Comparison of ENCODE assay signal across 9 cellular contexts in genomic region chr18:55322176-55322735, GRCh38.
DNase-seq lines count a peak whose midpoint lies in the region; ATAC-seq and TF ChIP-seq lines count a peak whose summit lies in the region.
"Had no signal": no experiment of that assay in that cellular context is flagged by ENCODE, and none has a peak within 500 bp of the region (broad histone marks: within the 10 kb centered on the region; RNA-seq: fewer than 3 reads in every experiment).

No MANE protein-coding gene starts in this region.

- DNase-seq in AG09309 (ENCODE audit: low read depth) (peak; percentile 90), NCI-H2081 (lab: John Stamatoyannopoulos, UW) (peak; percentile 82 to 89), globus pallidus (ENCODE audit: low spot score) (peak; percentile 96), neural progenitor cell (ENCODE audit: low spot score) (peak; percentile 86), activated gamma-delta T cell treated with Interleukin-2 at 50 U/mL for 16 hours (no peak)
- no peak for DNase-seq in activated T-helper 1 cell treated with anti-CD3 and anti-CD28 coated beads, Interleukin-12 subunit alpha, Interleukin-12 subunit beta, Interleukin-2, Interleukin-4 antibody, amounts not matched to agents 30 ng/mL and 10 ng/mL and 1 ng/mL, durations not matched to agents 14 hours and 24 hours and 36 hours (ENCODE audit: low spot score)

- H3K36me3 Mint-ChIP-seq in activated T-helper 1 cell treated with anti-CD3 and anti-CD28 coated beads, Interleukin-12 subunit alpha, Interleukin-12 subunit beta, Interleukin-2, Interleukin-4 antibody, amounts not matched to agents 30 ng/mL and 10 ng/mL and 1 ng/mL, durations not matched to agents 14 hours and 24 hours and 36 hours (ENCODE audit: low read depth): no peaks in the 10 kb centered on the region
- H3K36me3 Mint-ChIP-seq in neural progenitor cell: no peaks in the 10 kb centered on the region

- no peaks in the 10 kb centered on the region for H3K9me3 ChIP-seq in neural progenitor cell (ENCODE audit: low read depth)

- H3K27ac Mint-ChIP-seq in activated T-helper 1 cell treated with anti-CD3 and anti-CD28 coated beads, Interleukin-12 subunit alpha, Interleukin-12 subunit beta, Interleukin-2, Interleukin-4 antibody, amounts not matched to agents 30 ng/mL and 10 ng/mL and 1 ng/mL, durations not matched to agents 14 hours and 24 hours and 36 hours: no peak overlapping the region
- H3K27ac Mint-ChIP-seq in neural progenitor cell: no peak overlapping the region

- H3K4me1 ChIP-seq in neural progenitor cell: peaks cover 40% of the 10 kb centered on the region

- peaks cover 56% of the 10 kb centered on the region for H3K79me2 ChIP-seq in neural progenitor cell (ENCODE audit: low read depth)

- TF ChIP-seq CTCF in AG09309 (IDR thresholded peaks at IDR 0.05; ENCODE audit: control insufficient read depth, insufficient read depth, low read depth, low read length, missing control alignments): no peak
- TF ChIP-seq CTCF in neural progenitor cell (IDR thresholded peaks at IDR 0.05): peak; percentile 29

- H3K4me3 ChIP-seq in AG09309 (ENCODE audit: control insufficient read depth, low read depth, low read length) (peak overlapping the region; percentile 55), neural progenitor cell (peak overlapping the region; percentile 58)

- peaks cover 32% of the 10 kb centered on the region for H3K27me3 Mint-ChIP-seq in activated T-helper 1 cell treated with anti-CD3 and anti-CD28 coated beads, Interleukin-12 subunit alpha, Interleukin-12 subunit beta, Interleukin-2, Interleukin-4 antibody, amounts not matched to agents 30 ng/mL and 10 ng/mL and 1 ng/mL, durations not matched to agents 14 hours and 24 hours and 36 hours (ENCODE audit: insufficient read depth)
- H3K27me3 Mint-ChIP-seq in neural progenitor cell (ENCODE audit: insufficient read depth, low read depth): peaks cover 3% of the 10 kb centered on the region

- H3K9ac ChIP-seq in neural progenitor cell: no peak overlapping the region

- peak overlapping the region; percentile 75 for H3K4me3 Mint-ChIP-seq in activated T-helper 1 cell treated with anti-CD3 and anti-CD28 coated beads, Interleukin-12 subunit alpha, Interleukin-12 subunit beta, Interleukin-2, Interleukin-4 antibody, amounts not matched to agents 30 ng/mL and 10 ng/mL and 1 ng/mL, durations not matched to agents 14 hours and 24 hours and 36 hours
- peak overlapping the region; percentile 91 for H3K4me3 Mint-ChIP-seq in neural progenitor cell

- H4K20me1 ChIP-seq in neural progenitor cell (ENCODE audit: low read depth): peaks cover 98% of the 10 kb centered on the region

- H3K9me3 Mint-ChIP-seq in activated T-helper 1 cell treated with anti-CD3 and anti-CD28 coated beads, Interleukin-12 subunit alpha, Interleukin-12 subunit beta, Interleukin-2, Interleukin-4 antibody, amounts not matched to agents 30 ng/mL and 10 ng/mL and 1 ng/mL, durations not matched to agents 14 hours and 24 hours and 36 hours: no peaks in the 10 kb centered on the region
- no peaks in the 10 kb centered on the region for H3K9me3 Mint-ChIP-seq in neural progenitor cell

- intact Hi-C loops in activated T-helper 1 cell treated with anti-CD3 and anti-CD28 coated beads, Interleukin-12 subunit alpha, Interleukin-12 subunit beta, Interleukin-2, Interleukin-4 antibody, amounts not matched to agents 30 ng/mL and 10 ng/mL and 1 ng/mL, durations not matched to agents 14 hours and 24 hours and 36 hours (cut with micrococcal nuclease): no loop called here

- no peak overlapping the region for H2AFZ ChIP-seq in neural progenitor cell (replicated peaks)

- H3K4me1 Mint-ChIP-seq in activated T-helper 1 cell treated with anti-CD3 and anti-CD28 coated beads, Interleukin-12 subunit alpha, Interleukin-12 subunit beta, Interleukin-2, Interleukin-4 antibody, amounts not matched to agents 30 ng/mL and 10 ng/mL and 1 ng/mL, durations not matched to agents 14 hours and 24 hours and 36 hours (ENCODE audit: low read depth): peaks cover 11% of the 10 kb centered on the region
- H3K4me1 Mint-ChIP-seq in neural progenitor cell: peaks cover 48% of the 10 kb centered on the region

- H3K27ac ChIP-seq in neural progenitor cell: no peak overlapping the region

- H3K4me2 ChIP-seq in neural progenitor cell: peak overlapping the region; percentile 87

- H3K36me3 ChIP-seq in neural progenitor cell: no peaks in the 10 kb centered on the region

- no peaks in the 10 kb centered on the region for H3K27me3 ChIP-seq in neural progenitor cell

- ATAC-seq in GM18517 (IDR thresholded peaks at IDR 0.05; ENCODE audit: unreplicated experiment) (peak; percentile 69), HG02970 (IDR thresholded peaks at IDR 0.05; ENCODE audit: low FRiP score, unreplicated experiment) (peak; percentile 42)
- ATAC-seq: Panc1 had no signal

- peaks cover 21% of the 10 kb centered on the region for H3F3A ChIP-seq in neural progenitor cell (ENCODE audit: low read depth)

Comparison
In these comparisons a context has a peak if more than half of its experiments do, and no peak if none do; other contexts are left out.
1. DNase-seq: peak in AG09309 (single experiment), NCI-H2081 (2 of 2), globus pallidus (single experiment) and neural progenitor cell (single experiment); none in activated T-helper 1 cell treated with anti-CD3 and anti-CD28 coated beads, Interleukin-12 subunit alpha, Interleukin-12 subunit beta, Interleukin-2, Interleukin-4 antibody, amounts not matched to agents 30 ng/mL and 10 ng/mL and 1 ng/mL, durations not matched to agents 14 hours and 24 hours and 36 hours (single experiment) and activated gamma-delta T cell treated with Interleukin-2 at 50 U/mL for 16 hours (single experiment).